Comparison of ENCODE assay signal across 1 cellular context in the genomic region with DNA sequence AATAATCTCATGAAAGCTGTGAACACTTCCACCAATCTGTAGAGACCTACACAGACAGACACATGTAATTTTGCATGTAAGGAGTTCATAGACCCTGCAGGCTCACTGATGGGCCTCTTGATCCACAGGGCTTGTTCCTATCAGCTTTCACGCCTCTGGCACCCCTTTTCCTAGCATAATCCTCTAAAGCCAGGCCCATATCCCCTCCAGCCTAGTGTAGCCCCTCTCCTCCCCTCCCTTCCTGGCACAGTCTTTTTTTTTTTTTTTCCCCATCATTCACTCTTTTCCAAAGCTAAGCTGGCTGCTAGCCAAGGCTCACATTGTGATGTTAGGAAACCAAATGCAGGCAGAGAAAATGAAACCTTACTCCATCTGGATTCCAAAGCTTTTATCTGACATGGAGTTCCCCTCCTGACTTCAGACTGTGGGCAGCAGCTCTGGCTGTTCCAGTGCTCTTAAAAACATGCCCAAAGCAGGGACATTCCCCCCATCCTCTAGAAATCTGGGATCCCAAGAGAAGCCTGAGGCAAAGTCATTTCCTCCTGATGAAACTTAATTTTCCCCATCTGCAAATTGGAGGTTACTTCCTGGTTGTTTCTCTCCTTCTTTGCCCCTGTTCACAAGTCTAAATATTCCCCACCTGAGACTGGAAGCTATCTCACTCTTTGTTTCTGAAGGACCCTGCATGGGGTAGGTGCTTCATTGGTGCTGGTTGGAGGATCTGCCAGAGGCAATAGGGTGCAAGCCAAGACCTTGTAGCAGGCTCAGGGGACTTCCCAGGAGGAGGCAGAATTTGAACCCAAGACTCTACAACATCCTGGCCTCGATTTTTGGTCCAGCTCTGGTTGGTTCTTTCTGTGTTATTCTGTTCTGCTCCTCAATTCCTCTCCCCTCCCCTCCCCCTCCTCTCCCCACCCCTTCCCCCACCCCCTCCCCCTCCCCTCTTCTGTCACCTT.
TF ChIP-seq lines count a peak whose summit lies in the region.

No MANE protein-coding gene starts in this region.

TF ChIP-seq in H1, 55 proteins besides CTCF, POLR2A, EP300 and RAD21:
- TF ChIP-seq TAF7 (optimal IDR thresholded peaks at IDR 0.05; ENCODE audit: borderline replicate concordance, low read depth, low read length) (no peak), YY1 (IDR thresholded peaks at IDR 0.05; ENCODE audit: low read depth, low read length) (no peak), SAP30 (IDR thresholded peaks at IDR 0.05; ENCODE audit: insufficient read depth, insufficient replicate concordance, low read length) (no peak), JUND (IDR thresholded peaks at IDR 0.05; ENCODE audit: low read length) (no peak), RNF2 (IDR thresholded peaks at IDR 0.05; ENCODE audit: borderline replicate concordance, low read depth, low read length, missing control alignments, poor library complexity, severe bottlenecking) (no peak), BACH1 (IDR thresholded peaks at IDR 0.05; ENCODE audit: low read length) (no peak), JUN (IDR thresholded peaks at IDR 0.05; ENCODE audit: low read depth, low read length) (no peak), NANOG (IDR thresholded peaks at IDR 0.05; ENCODE audit: insufficient read depth, low read depth, low read length, poor library complexity, severe bottlenecking) (no peak), CREB1 (IDR thresholded peaks at IDR 0.05) (no peak), SIN3A (conservative IDR thresholded peaks at IDR 0.05 in 1 of 2, IDR thresholded peaks at IDR 0.05 in 1 of 2; ENCODE audit: low read depth in 1 of 2, low read length in 2 of 2) (no peak), TAF1 (IDR thresholded peaks at IDR 0.05; ENCODE audit: low read depth, low read length) (no peak)
- TF ChIP-seq, protein P1, sequence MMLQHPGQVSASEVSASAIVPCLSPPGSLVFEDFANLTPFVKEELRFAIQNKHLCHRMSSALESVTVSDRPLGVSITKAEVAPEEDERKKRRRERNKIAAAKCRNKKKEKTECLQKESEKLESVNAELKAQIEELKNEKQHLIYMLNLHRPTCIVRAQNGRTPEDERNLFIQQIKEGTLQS (IDR thresholded peaks at IDR 0.05; ENCODE audit: insufficient read depth, low read depth, low read length), result no peak
TF ChIP-seq in H1: peak in this region for 0.
